Comparison of ENCODE assay signal across 1 cellular context in the genomic region with DNA sequence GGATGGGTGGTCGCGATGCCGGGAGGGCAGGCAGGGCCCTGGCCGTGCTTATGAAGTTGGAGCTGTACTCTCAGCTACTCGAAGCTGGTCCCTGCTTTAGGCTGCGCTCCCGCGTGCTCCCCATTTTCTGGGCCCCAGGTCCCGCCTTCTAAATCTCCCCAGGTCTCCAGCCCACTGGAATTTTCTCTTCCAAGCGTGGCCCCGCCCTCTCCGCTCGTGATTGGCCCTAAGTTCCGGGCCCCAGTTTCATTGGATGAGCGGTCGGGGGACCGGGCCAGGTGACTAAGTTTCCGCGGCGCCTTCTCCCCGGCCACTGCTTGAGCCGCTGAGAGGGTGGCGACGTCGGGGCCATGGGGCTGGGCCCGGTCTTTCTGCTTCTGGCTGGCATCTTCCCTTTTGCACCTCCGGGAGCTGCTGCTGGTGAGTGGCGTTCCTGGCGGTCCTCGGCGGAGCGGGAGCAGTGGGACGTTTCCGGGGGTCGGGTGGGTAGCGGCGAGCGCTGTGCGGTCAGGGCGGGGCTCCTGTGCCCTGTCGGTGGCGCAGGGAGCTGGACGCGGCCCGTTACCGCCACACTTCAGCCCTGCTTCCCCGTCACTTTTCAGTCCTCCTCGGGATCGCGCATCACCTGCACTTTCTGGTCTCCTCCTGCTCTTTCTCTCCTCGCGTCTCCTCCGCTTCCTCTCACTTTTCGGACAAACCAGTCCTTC.
TF ChIP-seq lines count a peak whose summit lies in the region.

A gene (plus strand): TSS at position 313 of the 707 bp plus-strand sequence. CDS start 38 bp downstream, at position 351.

TF ChIP-seq in K562, 482 proteins besides CTCF, POLR2A, EP300 and RAD21 (continued from another document and continues in another):
- TF ChIP-seq ATF1 (CRISPR knock-in tag; IDR thresholded peaks at IDR 0.05) (no peak), ATF1 (tag; IDR thresholded peaks at IDR 0.05) (peak; percentile 72), ARID2 (IDR thresholded peaks at IDR 0.05) (no peak), ZNF184 (CRISPR knock-in tag; IDR thresholded peaks at IDR 0.05) (no peak), ZKSCAN1 (IDR thresholded peaks at IDR 0.05; ENCODE audit: low read depth, low read length) (no peak), ZFP1 (CRISPR knock-in tag; IDR thresholded peaks at IDR 0.05) (no peak), SMARCA5 (IDR thresholded peaks at IDR 0.05) (no peak), MCM5 (IDR thresholded peaks at IDR 0.05; ENCODE audit: low read depth) (no peak), SMAD2 (IDR thresholded peaks at IDR 0.05; ENCODE audit: low read depth, low read length) (no peak), ZEB2 (IDR thresholded peaks at IDR 0.05) (peak; percentile 54; the same call in 1 of the 2 replicates), ATF7 (IDR thresholded peaks at IDR 0.05) (peak; percentile 57; the same call in 1 of the 2 replicates), ETV5 (CRISPR knock-in tag; IDR thresholded peaks at IDR 0.05; ENCODE audit: low read depth) (peak; percentile 54), RB1 (IDR thresholded peaks at IDR 0.05; ENCODE audit: low read depth) (peak; percentile 9; the same call in 1 of the 2 replicates), NCOA2 (IDR thresholded peaks at IDR 0.05; ENCODE audit: partially characterized antibody in 2 of 2) (no peak), HNRNPLL (IDR thresholded peaks at IDR 0.05; ENCODE audit: low read depth, low read length, poor library complexity, severe bottlenecking) (no peak), ZNF644 (tag; IDR thresholded peaks at IDR 0.05; ENCODE audit: low read depth) (no peak), ZFP30 (CRISPR knock-in tag; IDR thresholded peaks at IDR 0.05; ENCODE audit: borderline replicate concordance) (no peak), ESRRA (IDR thresholded peaks at IDR 0.05; ENCODE audit: borderline replicate concordance, low read depth) (peak; percentile 61), ZNF561 (CRISPR knock-in tag; conservative IDR thresholded peaks at IDR 0.05) (no peak), TAL1 (IDR thresholded peaks at IDR 0.05) (no peak), TARDBP (IDR thresholded peaks at IDR 0.05) (no peak), HIVEP1 (CRISPR knock-in tag; IDR thresholded peaks at IDR 0.05) (no peak), DNMT1 (IDR thresholded peaks at IDR 0.05) (no peak), ZFPM2 (CRISPR knock-in tag; IDR thresholded peaks at IDR 0.05) (peak; percentile 52; the same call in 1 of the 2 replicates), RBM25 (IDR thresholded peaks at IDR 0.05; ENCODE audit: low read depth, low read length, severe bottlenecking) (no peak), THRAP3 (IDR thresholded peaks at IDR 0.05; ENCODE audit: borderline replicate concordance) (no peak), ERF (CRISPR knock-in tag; IDR thresholded peaks at IDR 0.05) (no peak), ZNF324 (CRISPR knock-in tag; IDR thresholded peaks at IDR 0.05) (no peak), NONO (IDR thresholded peaks at IDR 0.05; ENCODE audit: low read depth in 2 of 2, low read length in 1 of 2) (0 out of 4 replicates have a peak, but pooled peaks of 1 of the 2 experiments have one; percentile 17), DACH1 (IDR thresholded peaks at IDR 0.05; ENCODE audit: partially characterized antibody) (no peak)
- TF ChIP-seq, protein P1, sequence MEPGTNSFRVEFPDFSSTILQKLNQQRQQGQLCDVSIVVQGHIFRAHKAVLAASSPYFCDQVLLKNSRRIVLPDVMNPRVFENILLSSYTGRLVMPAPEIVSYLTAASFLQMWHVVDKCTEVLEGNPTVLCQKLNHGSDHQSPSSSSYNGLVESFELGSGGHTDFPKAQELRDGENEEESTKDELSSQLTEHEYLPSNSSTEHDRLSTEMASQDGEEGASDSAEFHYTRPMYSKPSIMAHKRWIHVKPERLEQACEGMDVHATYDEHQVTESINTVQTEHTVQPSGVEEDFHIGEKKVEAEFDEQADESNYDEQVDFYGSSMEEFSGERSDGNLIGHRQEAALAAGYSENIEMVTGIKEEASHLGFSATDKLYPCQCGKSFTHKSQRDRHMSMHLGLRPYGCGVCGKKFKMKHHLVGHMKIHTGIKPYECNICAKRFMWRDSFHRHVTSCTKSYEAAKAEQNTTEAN (CRISPR knock-in tag; IDR thresholded peaks at IDR 0.05): no peak
- TF ChIP-seq, protein P2, sequence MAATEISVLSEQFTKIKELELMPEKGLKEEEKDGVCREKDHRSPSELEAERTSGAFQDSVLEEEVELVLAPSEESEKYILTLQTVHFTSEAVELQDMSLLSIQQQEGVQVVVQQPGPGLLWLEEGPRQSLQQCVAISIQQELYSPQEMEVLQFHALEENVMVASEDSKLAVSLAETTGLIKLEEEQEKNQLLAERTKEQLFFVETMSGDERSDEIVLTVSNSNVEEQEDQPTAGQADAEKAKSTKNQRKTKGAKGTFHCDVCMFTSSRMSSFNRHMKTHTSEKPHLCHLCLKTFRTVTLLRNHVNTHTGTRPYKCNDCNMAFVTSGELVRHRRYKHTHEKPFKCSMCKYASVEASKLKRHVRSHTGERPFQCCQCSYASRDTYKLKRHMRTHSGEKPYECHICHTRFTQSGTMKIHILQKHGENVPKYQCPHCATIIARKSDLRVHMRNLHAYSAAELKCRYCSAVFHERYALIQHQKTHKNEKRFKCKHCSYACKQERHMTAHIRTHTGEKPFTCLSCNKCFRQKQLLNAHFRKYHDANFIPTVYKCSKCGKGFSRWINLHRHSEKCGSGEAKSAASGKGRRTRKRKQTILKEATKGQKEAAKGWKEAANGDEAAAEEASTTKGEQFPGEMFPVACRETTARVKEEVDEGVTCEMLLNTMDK (IDR thresholded peaks at IDR 0.05; ENCODE audit: borderline replicate concordance, insufficient read depth, low read depth, low read length, poor library complexity, severe bottlenecking): no peak
- TF ChIP-seq, protein P3, sequence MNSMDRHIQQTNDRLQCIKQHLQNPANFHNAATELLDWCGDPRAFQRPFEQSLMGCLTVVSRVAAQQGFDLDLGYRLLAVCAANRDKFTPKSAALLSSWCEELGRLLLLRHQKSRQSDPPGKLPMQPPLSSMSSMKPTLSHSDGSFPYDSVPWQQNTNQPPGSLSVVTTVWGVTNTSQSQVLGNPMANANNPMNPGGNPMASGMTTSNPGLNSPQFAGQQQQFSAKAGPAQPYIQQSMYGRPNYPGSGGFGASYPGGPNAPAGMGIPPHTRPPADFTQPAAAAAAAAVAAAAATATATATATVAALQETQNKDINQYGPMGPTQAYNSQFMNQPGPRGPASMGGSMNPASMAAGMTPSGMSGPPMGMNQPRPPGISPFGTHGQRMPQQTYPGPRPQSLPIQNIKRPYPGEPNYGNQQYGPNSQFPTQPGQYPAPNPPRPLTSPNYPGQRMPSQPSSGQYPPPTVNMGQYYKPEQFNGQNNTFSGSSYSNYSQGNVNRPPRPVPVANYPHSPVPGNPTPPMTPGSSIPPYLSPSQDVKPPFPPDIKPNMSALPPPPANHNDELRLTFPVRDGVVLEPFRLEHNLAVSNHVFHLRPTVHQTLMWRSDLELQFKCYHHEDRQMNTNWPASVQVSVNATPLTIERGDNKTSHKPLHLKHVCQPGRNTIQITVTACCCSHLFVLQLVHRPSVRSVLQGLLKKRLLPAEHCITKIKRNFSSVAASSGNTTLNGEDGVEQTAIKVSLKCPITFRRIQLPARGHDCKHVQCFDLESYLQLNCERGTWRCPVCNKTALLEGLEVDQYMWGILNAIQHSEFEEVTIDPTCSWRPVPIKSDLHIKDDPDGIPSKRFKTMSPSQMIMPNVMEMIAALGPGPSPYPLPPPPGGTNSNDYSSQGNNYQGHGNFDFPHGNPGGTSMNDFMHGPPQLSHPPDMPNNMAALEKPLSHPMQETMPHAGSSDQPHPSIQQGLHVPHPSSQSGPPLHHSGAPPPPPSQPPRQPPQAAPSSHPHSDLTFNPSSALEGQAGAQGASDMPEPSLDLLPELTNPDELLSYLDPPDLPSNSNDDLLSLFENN (IDR thresholded peaks at IDR 0.05; ENCODE audit: low read depth in 2 of 2, low read length in 2 of 2): no peak
- TF ChIP-seq, protein P4, sequence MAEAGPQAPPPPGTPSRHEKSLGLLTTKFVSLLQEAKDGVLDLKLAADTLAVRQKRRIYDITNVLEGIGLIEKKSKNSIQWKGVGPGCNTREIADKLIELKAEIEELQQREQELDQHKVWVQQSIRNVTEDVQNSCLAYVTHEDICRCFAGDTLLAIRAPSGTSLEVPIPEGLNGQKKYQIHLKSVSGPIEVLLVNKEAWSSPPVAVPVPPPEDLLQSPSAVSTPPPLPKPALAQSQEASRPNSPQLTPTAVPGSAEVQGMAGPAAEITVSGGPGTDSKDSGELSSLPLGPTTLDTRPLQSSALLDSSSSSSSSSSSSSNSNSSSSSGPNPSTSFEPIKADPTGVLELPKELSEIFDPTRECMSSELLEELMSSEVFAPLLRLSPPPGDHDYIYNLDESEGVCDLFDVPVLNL (CRISPR knock-in tag; IDR thresholded peaks at IDR 0.05; ENCODE audit: low read depth): no peak
- TF ChIP-seq, protein P5, sequence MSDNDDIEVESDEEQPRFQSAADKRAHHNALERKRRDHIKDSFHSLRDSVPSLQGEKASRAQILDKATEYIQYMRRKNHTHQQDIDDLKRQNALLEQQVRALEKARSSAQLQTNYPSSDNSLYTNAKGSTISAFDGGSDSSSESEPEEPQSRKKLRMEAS (CRISPR knock-in tag; IDR thresholded peaks at IDR 0.05): peak; percentile 66
- TF ChIP-seq, protein P6, sequence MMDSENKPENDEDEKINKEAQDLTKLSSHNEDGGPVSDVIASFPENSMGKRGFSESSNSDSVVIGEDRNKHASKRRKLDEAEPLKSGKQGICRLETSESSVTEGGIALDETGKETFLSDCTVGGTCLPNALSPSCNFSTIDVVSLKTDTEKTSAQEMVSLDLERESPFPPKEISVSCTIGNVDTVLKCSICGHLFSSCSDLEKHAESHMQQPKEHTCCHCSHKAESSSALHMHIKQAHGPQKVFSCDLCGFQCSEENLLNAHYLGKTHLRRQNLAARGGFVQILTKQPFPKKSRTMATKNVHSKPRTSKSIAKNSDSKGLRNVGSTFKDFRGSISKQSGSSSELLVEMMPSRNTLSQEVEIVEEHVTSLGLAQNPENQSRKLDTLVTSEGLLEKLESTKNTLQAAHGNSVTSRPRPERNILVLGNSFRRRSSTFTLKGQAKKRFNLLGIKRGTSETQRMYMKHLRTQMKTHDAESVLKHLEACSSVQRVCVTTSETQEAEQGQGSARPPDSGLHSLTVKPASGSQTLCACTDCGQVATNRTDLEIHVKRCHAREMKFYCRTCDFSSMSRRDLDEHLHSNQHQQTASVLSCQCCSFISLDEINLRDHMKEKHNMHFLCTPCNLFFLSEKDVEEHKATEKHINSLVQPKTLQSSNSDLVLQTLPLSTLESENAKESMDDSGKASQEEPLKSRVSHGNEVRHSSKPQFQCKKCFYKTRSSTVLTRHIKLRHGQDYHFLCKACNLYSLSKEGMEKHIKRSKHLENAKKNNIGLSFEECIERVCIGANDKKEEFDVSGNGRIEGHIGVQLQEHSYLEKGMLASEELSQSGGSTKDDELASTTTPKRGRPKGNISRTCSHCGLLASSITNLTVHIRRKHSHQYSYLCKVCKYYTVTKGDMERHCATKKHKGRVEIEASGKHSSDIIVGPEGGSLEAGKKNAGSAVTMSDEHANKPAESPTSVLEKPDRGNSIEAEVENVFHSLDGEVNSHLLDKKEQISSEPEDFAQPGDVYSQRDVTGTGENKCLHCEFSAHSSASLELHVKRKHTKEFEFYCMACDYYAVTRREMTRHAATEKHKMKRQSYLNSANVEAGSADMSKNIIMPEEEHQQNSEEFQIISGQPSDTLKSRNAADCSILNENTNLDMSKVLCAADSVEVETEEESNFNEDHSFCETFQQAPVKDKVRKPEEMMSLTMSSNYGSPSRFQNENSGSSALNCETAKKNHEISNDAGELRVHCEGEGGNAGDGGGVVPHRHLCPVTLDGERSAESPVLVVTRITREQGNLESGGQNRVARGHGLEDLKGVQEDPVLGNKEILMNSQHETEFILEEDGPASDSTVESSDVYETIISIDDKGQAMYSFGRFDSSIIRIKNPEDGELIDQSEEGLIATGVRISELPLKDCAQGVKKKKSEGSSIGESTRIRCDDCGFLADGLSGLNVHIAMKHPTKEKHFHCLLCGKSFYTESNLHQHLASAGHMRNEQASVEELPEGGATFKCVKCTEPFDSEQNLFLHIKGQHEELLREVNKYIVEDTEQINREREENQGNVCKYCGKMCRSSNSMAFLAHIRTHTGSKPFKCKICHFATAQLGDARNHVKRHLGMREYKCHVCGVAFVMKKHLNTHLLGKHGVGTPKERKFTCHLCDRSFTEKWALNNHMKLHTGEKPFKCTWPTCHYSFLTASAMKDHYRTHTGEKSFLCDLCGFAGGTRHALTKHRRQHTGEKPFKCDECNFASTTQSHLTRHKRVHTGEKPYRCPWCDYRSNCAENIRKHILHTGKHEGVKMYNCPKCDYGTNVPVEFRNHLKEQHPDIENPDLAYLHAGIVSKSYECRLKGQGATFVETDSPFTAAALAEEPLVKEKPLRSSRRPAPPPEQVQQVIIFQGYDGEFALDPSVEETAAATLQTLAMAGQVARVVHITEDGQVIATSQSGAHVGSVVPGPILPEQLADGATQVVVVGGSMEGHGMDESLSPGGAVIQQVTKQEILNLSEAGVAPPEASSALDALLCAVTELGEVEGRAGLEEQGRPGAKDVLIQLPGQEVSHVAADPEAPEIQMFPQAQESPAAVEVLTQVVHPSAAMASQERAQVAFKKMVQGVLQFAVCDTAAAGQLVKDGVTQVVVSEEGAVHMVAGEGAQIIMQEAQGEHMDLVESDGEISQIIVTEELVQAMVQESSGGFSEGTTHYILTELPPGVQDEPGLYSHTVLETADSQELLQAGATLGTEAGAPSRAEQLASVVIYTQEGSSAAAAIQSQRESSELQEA (IDR thresholded peaks at IDR 0.05; ENCODE audit: low read depth): no peak
- TF ChIP-seq, protein P7, sequence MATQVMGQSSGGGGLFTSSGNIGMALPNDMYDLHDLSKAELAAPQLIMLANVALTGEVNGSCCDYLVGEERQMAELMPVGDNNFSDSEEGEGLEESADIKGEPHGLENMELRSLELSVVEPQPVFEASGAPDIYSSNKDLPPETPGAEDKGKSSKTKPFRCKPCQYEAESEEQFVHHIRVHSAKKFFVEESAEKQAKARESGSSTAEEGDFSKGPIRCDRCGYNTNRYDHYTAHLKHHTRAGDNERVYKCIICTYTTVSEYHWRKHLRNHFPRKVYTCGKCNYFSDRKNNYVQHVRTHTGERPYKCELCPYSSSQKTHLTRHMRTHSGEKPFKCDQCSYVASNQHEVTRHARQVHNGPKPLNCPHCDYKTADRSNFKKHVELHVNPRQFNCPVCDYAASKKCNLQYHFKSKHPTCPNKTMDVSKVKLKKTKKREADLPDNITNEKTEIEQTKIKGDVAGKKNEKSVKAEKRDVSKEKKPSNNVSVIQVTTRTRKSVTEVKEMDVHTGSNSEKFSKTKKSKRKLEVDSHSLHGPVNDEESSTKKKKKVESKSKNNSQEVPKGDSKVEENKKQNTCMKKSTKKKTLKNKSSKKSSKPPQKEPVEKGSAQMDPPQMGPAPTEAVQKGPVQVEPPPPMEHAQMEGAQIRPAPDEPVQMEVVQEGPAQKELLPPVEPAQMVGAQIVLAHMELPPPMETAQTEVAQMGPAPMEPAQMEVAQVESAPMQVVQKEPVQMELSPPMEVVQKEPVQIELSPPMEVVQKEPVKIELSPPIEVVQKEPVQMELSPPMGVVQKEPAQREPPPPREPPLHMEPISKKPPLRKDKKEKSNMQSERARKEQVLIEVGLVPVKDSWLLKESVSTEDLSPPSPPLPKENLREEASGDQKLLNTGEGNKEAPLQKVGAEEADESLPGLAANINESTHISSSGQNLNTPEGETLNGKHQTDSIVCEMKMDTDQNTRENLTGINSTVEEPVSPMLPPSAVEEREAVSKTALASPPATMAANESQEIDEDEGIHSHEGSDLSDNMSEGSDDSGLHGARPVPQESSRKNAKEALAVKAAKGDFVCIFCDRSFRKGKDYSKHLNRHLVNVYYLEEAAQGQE (CRISPR knock-in tag; IDR thresholded peaks at IDR 0.05; ENCODE audit: low read depth): no peak
